ENCODE assay signal across 17 cellular contexts in genomic region chr6:122712093-122712863, GRCh38.
DNase-seq lines count a peak whose midpoint lies in the region; ATAC-seq and TF ChIP-seq lines count a peak whose summit lies in the region.
"Had no signal": no experiment of that assay in that cellular context is flagged by ENCODE, and none has a peak within 500 bp of the region (broad histone marks: within the 10 kb centered on the region; RNA-seq: fewer than 3 reads in every experiment).

No MANE protein-coding gene starts in this region.

- H3K14ac ChIP-seq in trophoblast cell (ENCODE audit: low read length): no peak overlapping the region

- peak overlapping the region; percentile 75 for H3K27ac ChIP-seq in HL-60 (replicated peaks)
- peak overlapping the region; percentile 33 for H3K27ac ChIP-seq in PC-9
- no peak overlapping the region for H3K27ac ChIP-seq in trophoblast cell (ENCODE audit: low read depth, low read length)
- no peak overlapping the region for H3K27ac ChIP-seq in aorta (ENCODE audit: low read depth in 1 of 2, low read length in 2 of 2)
- H3K27ac ChIP-seq: Peyer's patch had no signal

- H3K9me2 ChIP-seq in PC-9 (ENCODE audit: insufficient read depth): no peaks in the 10 kb centered on the region; the same call in 1 of the 2 replicates

- H3K27me3 ChIP-seq in HL-60 (ENCODE audit: insufficient read depth, poor library complexity, severe bottlenecking): no peaks in the 10 kb centered on the region
- H3K27me3 ChIP-seq in PC-9 (ENCODE audit: insufficient read depth, low read depth): no peaks in the 10 kb centered on the region
- H3K27me3 ChIP-seq in trophoblast cell (ENCODE audit: insufficient read depth, low read length): no peaks in the 10 kb centered on the region
- H3K27me3 ChIP-seq in aorta (ENCODE audit: control insufficient read depth in 1 of 2, insufficient read depth in 2 of 2, low read length in 1 of 2): no peaks in the 10 kb centered on the region
- H3K27me3 ChIP-seq: Peyer's patch had no signal

- H3K4me2 ChIP-seq in PC-9 (peak overlapping the region; percentile 29), trophoblast cell (ENCODE audit: low read length) (no peak overlapping the region)

- DNase-seq in HL-60 (ENCODE audit: low read depth in 1 of 2, low spot score in 1 of 2): no peak
- peak in 1 of 2 experiments; percentile 71 for DNase-seq in PC-9
- DNase-seq in endothelial cell (ENCODE audit: low spot score): no peak
- DNase-seq in skeletal muscle cell (ENCODE audit: low read depth): peak; percentile 69
- no peak for DNase-seq in trophoblast cell
- no peak for DNase-seq in aorta
- DNase-seq in NCI-H2081 treated with DMSO at 0.1 percent for 48 hours (lab: John Stamatoyannopoulos, UW): no peak
- no peak for DNase-seq in NCI-H446 treated with DMSO at 0.1 percent for 48 hours (lab: John Stamatoyannopoulos, UW)
- DNase-seq: activated naive CD4-positive, alpha-beta T cell; glutamatergic neuron; kidney glomerular epithelial cell; occipital lobe; Peyer's patch; T-cell had no signal

- H3K27me3 Mint-ChIP-seq in endothelial cell (ENCODE audit: unreplicated experiment): peaks cover 1% of the 10 kb centered on the region
- H3K27me3 Mint-ChIP-seq: stimulated activated naive CD8-positive, alpha-beta T cell treated with anti-CD3 and anti-CD28 coated beads, Interleukin-15, Interleukin-2, amounts not matched to agents 100 ng/mL and 50 ng/mL, for 24 hours had no signal

- H2BK12ac ChIP-seq in trophoblast cell (ENCODE audit: low read length): no peak overlapping the region

- H2AK5ac ChIP-seq in trophoblast cell (ENCODE audit: low read length): no peak overlapping the region

- no peaks in the 10 kb centered on the region for H3K36me3 Mint-ChIP-seq in endothelial cell (ENCODE audit: low read depth, unreplicated experiment)
- H3K36me3 Mint-ChIP-seq: T-cell had no signal

- peak overlapping the region; percentile 5 for H3K27ac Mint-ChIP-seq in endothelial cell (ENCODE audit: unreplicated experiment)
- H3K27ac Mint-ChIP-seq: stimulated activated naive CD8-positive, alpha-beta T cell treated with anti-CD3 and anti-CD28 coated beads, Interleukin-15, Interleukin-2, amounts not matched to agents 100 ng/mL and 50 ng/mL, for 24 hours; T-cell had no signal

- no peak overlapping the region for H3K18ac ChIP-seq in trophoblast cell (ENCODE audit: low read length)

- H3K9ac ChIP-seq in trophoblast cell (ENCODE audit: low read length): no peak overlapping the region

- H2AFZ ChIP-seq in PC-9: no peak overlapping the region
- no peak overlapping the region for H2AFZ ChIP-seq in trophoblast cell (ENCODE audit: insufficient read depth, low read length, poor library complexity)

- no peaks in the 10 kb centered on the region for H3K79me1 ChIP-seq in trophoblast cell (ENCODE audit: low read length)

- no peak overlapping the region for H3K4ac ChIP-seq in trophoblast cell (ENCODE audit: low read depth, low read length)

- H4K12ac ChIP-seq in trophoblast cell (ENCODE audit: low read depth, low read length): no peak overlapping the region

- H4K20me1 ChIP-seq in PC-9 (ENCODE audit: insufficient read depth): no peaks in the 10 kb centered on the region
- H4K20me1 ChIP-seq: BLaER1 treated with 17β-estradiol and CSF1 and Interleukin-3, amounts not matched to agents 10 nM and 100 nM had no signal

- H4K91ac ChIP-seq in trophoblast cell (ENCODE audit: low read depth, low read length): no peak overlapping the region

- peaks cover 6% of the 10 kb centered on the region for H3K4me1 Mint-ChIP-seq in endothelial cell (ENCODE audit: unreplicated experiment)
- H3K4me1 Mint-ChIP-seq: T-cell had no signal

- CTCF ChIA-PET in PC-9 (lab: Charles Lee): interaction anchor here (0.7 kb wide), 1 partner anchor 607 kb away, joined by 6 read pairs; no protein-coding TSS in a partner anchor

- no peaks in the 10 kb centered on the region for H3K9me3 Mint-ChIP-seq in endothelial cell (ENCODE audit: unreplicated experiment)
- H3K9me3 Mint-ChIP-seq: stimulated activated naive CD8-positive, alpha-beta T cell treated with anti-CD3 and anti-CD28 coated beads, Interleukin-15, Interleukin-2, amounts not matched to agents 100 ng/mL and 50 ng/mL, for 24 hours; T-cell had no signal

- no peak overlapping the region for H2BK120ac ChIP-seq in trophoblast cell (ENCODE audit: insufficient read depth, low read length, poor library complexity)

- H3K4me1 ChIP-seq in PC-9 (replicated peaks; ENCODE audit: insufficient read depth) (peaks cover 19% of the 10 kb centered on the region), trophoblast cell (ENCODE audit: control insufficient read depth in 1 of 2, insufficient read depth in 2 of 2, low read length in 2 of 2) (no peaks in the 10 kb centered on the region), aorta (ENCODE audit: control insufficient read depth in 1 of 2, insufficient read depth in 2 of 2, low read length in 2 of 2) (no peaks in the 10 kb centered on the region)
- H3K4me1 ChIP-seq: Peyer's patch had no signal

- H3F3A ChIP-seq in PC-9 (ENCODE audit: insufficient read depth, low read depth): peaks cover 12% of the 10 kb centered on the region; the same call in 1 of the 2 replicates

- no CpG with 5 or more reads among the region's 4 CpGs for WGBS in trophoblast cell (ENCODE audit: extremely low coverage, insufficient coverage, insufficient read length)
- 13 to 15% methylated on average over 4 of the region's 4 CpGs for WGBS in aorta, 2 donors

- TF ChIP-seq CTCF in HL-60 (IDR thresholded peaks at IDR 0.05; ENCODE audit: insufficient read depth, low read length) (no peak), PC-9 (conservative IDR thresholded peaks at IDR 0.05) (no peak), endothelial cell (IDR thresholded peaks at IDR 0.05; ENCODE audit: unreplicated experiment) (no peak)

- intact Hi-C loops in PC-9 (cut with micrococcal nuclease; ENCODE audit: unreplicated experiment): no loop called here
- intact Hi-C loops in aorta (cut with DNase I): no loop called here

- H3K23ac ChIP-seq in trophoblast cell (ENCODE audit: low read length): no peak overlapping the region

- ATAC-seq in aorta (ENCODE audit: low FRiP score): no peak
- ATAC-seq: T-cell had no signal

- no peak overlapping the region for H2BK5ac ChIP-seq in trophoblast cell (ENCODE audit: low read depth, low read length, poor library complexity)

- BruUV-seq in PC-9 (replicated peaks; lab: Mats Ljungman, UMichigan): no TSS peak

- H3K4me3 ChIP-seq in HL-60 (replicated peaks; ENCODE audit: insufficient read depth, low read length) (no peak overlapping the region), PC-9 (no peak overlapping the region), skeletal muscle cell (ENCODE audit: low read depth, low read length) (no peak overlapping the region), trophoblast cell (ENCODE audit: low read depth, low read length) (no peak overlapping the region), aorta (ENCODE audit: low read length in 2 of 2) (no peak overlapping the region)
- H3K4me3 ChIP-seq: BLaER1 treated with 17β-estradiol and CSF1 and Interleukin-3, amounts not matched to agents 10 nM and 100 nM; Peyer's patch; skin epidermis had no signal

- H4K8ac ChIP-seq in trophoblast cell (ENCODE audit: low read depth, low read length): no peak overlapping the region

- POLR2A ChIA-PET in PC-9 (lab: Charles Lee; ENCODE audit: unreplicated experiment): interaction anchor here (0.6 kb wide), 1 partner anchor 816 kb away, joined by 3 read pairs; no protein-coding TSS in a partner anchor

- no peaks in the 10 kb centered on the region for H3K36me3 ChIP-seq in PC-9 (ENCODE audit: low read depth)
- no peaks in the 10 kb centered on the region for H3K36me3 ChIP-seq in trophoblast cell (ENCODE audit: control insufficient read depth in 1 of 2, insufficient read depth in 2 of 2, low read length in 2 of 2)
- H3K36me3 ChIP-seq in aorta (ENCODE audit: control insufficient read depth in 1 of 2, insufficient read depth in 2 of 2, low read length in 1 of 2): no peaks in the 10 kb centered on the region
- H3K36me3 ChIP-seq: BLaER1 treated with 17β-estradiol and CSF1 and Interleukin-3, amounts not matched to agents 10 nM and 100 nM; Peyer's patch had no signal

- no peaks in the 10 kb centered on the region for H3K79me2 ChIP-seq in PC-9 (ENCODE audit: low read depth)
- H3K79me2 ChIP-seq in trophoblast cell (ENCODE audit: control insufficient read depth, insufficient read depth, low read length, poor library complexity): no peaks in the 10 kb centered on the region

- no peaks in the 10 kb centered on the region; the same call in 1 of the 2 replicates for H3K9me3 ChIP-seq in PC-9 (ENCODE audit: insufficient read depth, low read depth)
- no peaks in the 10 kb centered on the region for H3K9me3 ChIP-seq in trophoblast cell (ENCODE audit: insufficient read depth, low read depth, low read length)
- no peaks in the 10 kb centered on the region for H3K9me3 ChIP-seq in aorta (ENCODE audit: control insufficient read depth, low read length)
- H3K9me3 ChIP-seq: BLaER1 treated with 17β-estradiol and CSF1 and Interleukin-3, amounts not matched to agents 10 nM and 100 nM; Peyer's patch had no signal

- no peak overlapping the region for H3K4me3 Mint-ChIP-seq in endothelial cell (ENCODE audit: unreplicated experiment)
- H3K4me3 Mint-ChIP-seq: stimulated activated naive CD8-positive, alpha-beta T cell treated with anti-CD3 and anti-CD28 coated beads, Interleukin-15, Interleukin-2, amounts not matched to agents 100 ng/mL and 50 ng/mL, for 24 hours; T-cell had no signal

Comparison
In these comparisons a context has a peak if more than half of its experiments do, and no peak if none do; other contexts are left out.
1. H3K27ac ChIP-seq: peak in HL-60 (single experiment) and PC-9 (single experiment); none in trophoblast cell (single experiment) and aorta (0 of 2).